13 cellular contexts compared by ENCODE assay signal in the genomic region with DNA sequence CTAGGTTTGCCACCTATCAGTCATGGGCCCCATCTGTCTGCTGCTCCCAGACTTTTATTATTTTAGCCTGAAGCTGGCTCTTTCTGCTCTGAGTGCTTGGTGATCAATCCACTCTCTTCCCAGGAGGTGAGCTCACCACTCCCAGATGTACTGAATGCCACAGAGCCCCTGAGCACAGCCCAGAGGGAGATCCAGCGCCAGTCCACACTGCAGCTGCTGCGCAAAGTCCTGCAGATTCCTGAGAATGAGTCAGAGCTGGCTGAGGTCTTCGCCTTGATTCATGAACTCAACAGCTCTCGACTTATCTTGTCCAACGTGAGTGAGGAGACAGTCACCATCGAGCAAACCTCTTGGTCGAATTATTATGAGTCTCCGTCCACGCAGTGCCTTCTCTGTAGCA. TPM values are rescaled to one million over a fixed set of nuclear protein-coding genes. Genes with fewer than 3 reads are reported as not detected.
DNase-seq lines count a peak whose midpoint lies in the region; ATAC-seq and TF ChIP-seq lines count a peak whose summit lies in the region.
"Had no signal": no experiment of that assay in that cellular context is flagged by ENCODE, and none has a peak within 500 bp of the region (broad histone marks: within the 10 kb centered on the region; RNA-seq: fewer than 3 reads in every experiment).

No MANE protein-coding gene starts in this region.

- intact Hi-C loops in mucosa of descending colon (cut with DNase I, micrococcal nuclease) = no loop called here
- intact Hi-C loops in activated CD4-positive, alpha-beta memory T cell treated with anti-CD3 and anti-CD28 coated beads for 36 hours (cut with micrococcal nuclease) = no loop called here

- H3K36me3 ChIP-seq in mucosa of descending colon (ENCODE audit: low read depth) = peaks cover 3% of the 10 kb centered on the region

- H3K4me3 Mint-ChIP-seq in activated CD4-positive, alpha-beta memory T cell treated with anti-CD3 and anti-CD28 coated beads for 36 hours = no peak overlapping the region
- H3K4me3 Mint-ChIP-seq: activated B cell treated with CpG ODN at 0.5 μM for 24 hours, CD14-positive monocyte had no signal

- H3K36me3 Mint-ChIP-seq in activated CD4-positive, alpha-beta memory T cell treated with anti-CD3 and anti-CD28 coated beads for 36 hours = peaks cover 53% of the 10 kb centered on the region

- H3K9me3 ChIP-seq in mucosa of descending colon = no peaks in the 10 kb centered on the region
- H3K9me3 ChIP-seq: lower lobe of right lung had no signal

- POLR2A ChIA-PET in AG04449 (lab: Yijun Ruan, JAX) = interaction anchor here (0.7 to 3.1 kb wide), 11 partner anchors 12 to 341 kb away, joined by 3 to 15 read pairs (median 3); partner anchors contain the start of genes HMGXB3, SLC26A2 and TIGD6
- POLR2A ChIA-PET in activated CD4-positive, alpha-beta memory T cell treated with anti-CD3 and anti-CD28 coated beads for 36 hours (lab: Charles Lee) = no interaction called here

- TF ChIP-seq CTCF in AG04449 (IDR thresholded peaks at IDR 0.05; ENCODE audit: insufficient read depth, low read length, missing control alignments) (no peak), coronary artery (IDR thresholded peaks at IDR 0.05) (no peak), mucosa of descending colon (IDR thresholded peaks at IDR 0.05) (no peak)

- H3K4me1 ChIP-seq in mucosa of descending colon (ENCODE audit: low read depth) = no peaks in the 10 kb centered on the region
- H3K4me1 ChIP-seq: lower lobe of right lung had no signal

- CTCF ChIA-PET in AG04449 (lab: Yijun Ruan, JAX) = interaction anchor here (0.9 to 1.7 kb wide), 8 partner anchors 8 to 178 kb away, joined by 3 to 4 read pairs (median 3); no protein-coding TSS in a partner anchor
- CTCF ChIA-PET in activated CD4-positive, alpha-beta memory T cell treated with anti-CD3 and anti-CD28 coated beads for 36 hours (lab: Charles Lee) = no interaction called here

- H3K27ac Mint-ChIP-seq in activated CD4-positive, alpha-beta memory T cell treated with anti-CD3 and anti-CD28 coated beads for 36 hours = no peak overlapping the region
- H3K27ac Mint-ChIP-seq: activated B cell treated with CpG ODN at 0.5 μM for 24 hours had no signal

- no peaks in the 10 kb centered on the region for H3K27me3 Mint-ChIP-seq in activated CD4-positive, alpha-beta memory T cell treated with anti-CD3 and anti-CD28 coated beads for 36 hours
- H3K27me3 Mint-ChIP-seq: activated B cell treated with CpG ODN at 0.5 μM for 24 hours had no signal

- H3K4me1 Mint-ChIP-seq in activated CD4-positive, alpha-beta memory T cell treated with anti-CD3 and anti-CD28 coated beads for 36 hours (ENCODE audit: low read depth) = no peaks in the 10 kb centered on the region

- peak overlapping the region; percentile 16 to 46 for H3K27ac ChIP-seq in coronary artery
- H3K27ac ChIP-seq: lower lobe of right lung had no signal

- DNase-seq in AG04449 (ENCODE audit: low read depth, low spot score) (peak; percentile 95), LHCN-M2 (ENCODE audit: low read depth) (peak; percentile 100), coronary artery (ENCODE audit: low spot score) (no peak), mucosa of descending colon (no peak), NCI-H2171 treated with DMSO at 0.1 percent for 48 hours (lab: John Stamatoyannopoulos, UW) (no peak), globus pallidus (ENCODE audit: low spot score) (no peak)
- DNase-seq in activated CD4-positive, alpha-beta T cell treated with anti-CD3 and anti-CD28 coated beads, Interleukin-2, amount 50 U/mL, for 1 hour = no peak
- no peak for DNase-seq in activated CD4-positive, alpha-beta memory T cell treated with anti-CD3 and anti-CD28 coated beads for 36 hours
- DNase-seq: activated B cell treated with CpG ODN at 0.5 μM for 24 hours, lower lobe of right lung, NCI-H1436, small intestine had no signal

- H3K4me3 ChIP-seq in AG04449 (ENCODE audit: low read depth, low read length) = no peak overlapping the region
- H3K4me3 ChIP-seq in coronary artery = no peak overlapping the region
- no peak overlapping the region for H3K4me3 ChIP-seq in mucosa of descending colon
- H3K4me3 ChIP-seq: lower lobe of right lung had no signal

- no peaks in the 10 kb centered on the region for H3K9me3 Mint-ChIP-seq in activated CD4-positive, alpha-beta memory T cell treated with anti-CD3 and anti-CD28 coated beads for 36 hours
- H3K9me3 Mint-ChIP-seq: activated B cell treated with CpG ODN at 0.5 μM for 24 hours, CD14-positive monocyte had no signal

- ATAC-seq in mucosa of descending colon = peak; percentile 23

RNA-seq across cellular contexts. Expression of gene HMGXB3, which starts 36.0 kb away (rescaled TPM):
- 49.6 and 57.9 TPM in 2 replicates for total RNA-seq in LHCN-M2 (2014; rRNA removed)
- 30.8 TPM for polyA plus RNA-seq in LHCN-M2 (2012)
- total RNA-seq in mucosa of descending colon = 10 to 100 TPM; 25.7 to 37.5 (median 31.2) TPM
- 10 to 100 TPM; 29.4 to 31.3 TPM for total RNA-seq in activated CD4-positive, alpha-beta memory T cell treated with anti-CD3 and anti-CD28 coated beads for 36 hours

RNA-seq across cellular contexts. Expression of gene TIGD6, which starts 36.1 kb away (rescaled TPM):
- total RNA-seq in LHCN-M2 (2014; rRNA removed) (5.6 and 6.9 TPM in 2 replicates), mucosa of descending colon (1 to 10 TPM; 3.0 to 4.3 (median 4.2) TPM)
- polyA plus RNA-seq in LHCN-M2 (2012) = 6.2 TPM
- 1 to 10 TPM; 2.5 to 2.6 TPM for total RNA-seq in activated CD4-positive, alpha-beta memory T cell treated with anti-CD3 and anti-CD28 coated beads for 36 hours

RNA-seq across cellular contexts. Expression of gene CSF1R, which starts 49.8 kb away (rescaled TPM):
- 0.40 and 1.4 TPM in 2 replicates for total RNA-seq in LHCN-M2 (2014; rRNA removed)
- polyA plus RNA-seq in LHCN-M2 (2012) = 0.89 TPM
- 10 to 100 TPM in 2 of 3 donors, 1 to 10 TPM in 1; 9.0 to 39.0 (median 20.4) TPM for total RNA-seq in mucosa of descending colon
- under 1 TPM; 0.41 to 0.78 TPM for total RNA-seq in activated CD4-positive, alpha-beta memory T cell treated with anti-CD3 and anti-CD28 coated beads for 36 hours

Comparison
In these comparisons a context has a peak if more than half of its experiments do, and no peak if none do; other contexts are left out.
1. DNase-seq: peak in AG04449 (single experiment) and LHCN-M2 (single experiment); none in coronary artery (single experiment), mucosa of descending colon (0 of 3), NCI-H2171 treated with DMSO at 0.1 percent for 48 hours (single experiment), activated CD4-positive, alpha-beta T cell treated with anti-CD3 and anti-CD28 coated beads, Interleukin-2, amount 50 U/mL, for 1 hour (single experiment), globus pallidus (single experiment) and activated CD4-positive, alpha-beta memory T cell treated with anti-CD3 and anti-CD28 coated beads for 36 hours (single experiment).